In genomic region chr4:24794916-24795665, GRCh38 we compare ENCODE assay signal across 8 cellular contexts. TPM values are rescaled to one million over a fixed set of nuclear protein-coding genes. Genes with fewer than 3 reads are reported as not detected.
A peak's percentile ranks its signal among the peaks of the same experiment; 100 is the strongest.
DNase-seq lines count a peak whose midpoint lies in the region; ATAC-seq and TF ChIP-seq lines count a peak whose summit lies in the region.

SOD3 (plus strand) TSS chr4:24795573; CDS start chr4:24799522, 3,949 bp downstream.

- H3K4me3 ChIP-seq in duodenal mucosa (ENCODE audit: low read depth in 1 of 2, low read length in 2 of 2) (peak within 1 kb of the TSS; percentile 18 to 41), right lobe of liver (peak within 1 kb of the TSS in 1 of 3 donors; percentile 4), tibial artery (peak within 1 kb of the TSS; percentile 47 to 58), BE2C (ENCODE audit: low read depth, low read length) (no peak within 1 kb of the TSS)

- H3K27me3 ChIP-seq in duodenal mucosa (ENCODE audit: control insufficient read depth in 1 of 2, insufficient read depth in 2 of 2, low read length in 2 of 2) (peaks cover 14 to 19% of the 10 kb centered on the region in 2 donors), right lobe of liver (no peaks in the 10 kb centered on the region), tibial artery (no peaks in the 10 kb centered on the region), BE2C (no peaks in the 10 kb centered on the region)

- H3K36me3 ChIP-seq in duodenal mucosa (ENCODE audit: control insufficient read depth in 1 of 2, insufficient read depth in 2 of 2, low read length in 2 of 2) (no peaks in the 10 kb centered on the region), right lobe of liver (no peaks in the 10 kb centered on the region), tibial artery (no peaks in the 10 kb centered on the region), BE2C (no peaks in the 10 kb centered on the region)

- peak within 1 kb of the TSS in 1 of 2 donors; percentile 13 for H3K9ac ChIP-seq in duodenal mucosa (ENCODE audit: low read depth in 1 of 2, low read length in 2 of 2)

- H3K4me1 ChIP-seq in duodenal mucosa (ENCODE audit: control insufficient read depth in 1 of 2, insufficient read depth in 2 of 2, low read length in 2 of 2) (peaks cover 0 to 5% of the 10 kb centered on the region in 2 donors), right lobe of liver (peaks cover 0 to 2% (median 0%) of the 10 kb centered on the region in 4 donors), tibial artery (peaks cover 0 to 45% (median 19%) of the 10 kb centered on the region in 4 donors), BE2C (no peaks in the 10 kb centered on the region)

- DNase-seq in LHCN-M2 (ENCODE audit: low read depth) = peak; percentile 22
- peak; percentile 70 to 79 (median 73) for DNase-seq in right lobe of liver
- peak; percentile 88 to 96 for DNase-seq in tibial artery
- DNase-seq in D341Med (ENCODE audit: low spot score) = no peak
- no peak for DNase-seq in BE2C
- no peak for DNase-seq in activated CD4-positive, CD25-positive, alpha-beta regulatory T cell treated with anti-CD3 and anti-CD28 coated beads, Interleukin-2, amount 50 U/mL, for 72 hours

- TF ChIP-seq POLR2A in right lobe of liver (IDR thresholded peaks at IDR 0.05) = peak; percentile 46

- peak; percentile 86 to 96 (median 95) for ATAC-seq in right lobe of liver
- no peak for ATAC-seq in GM19324 (IDR thresholded peaks at IDR 0.05; ENCODE audit: low FRiP score, unreplicated experiment)

- no peak for TF ChIP-seq CTCF in right lobe of liver (IDR thresholded peaks at IDR 0.05)
- no peak for TF ChIP-seq CTCF in tibial artery (IDR thresholded peaks at IDR 0.05)
- no peak for TF ChIP-seq CTCF in BE2C (IDR thresholded peaks at IDR 0.05; ENCODE audit: low read depth, low read length)

- no peaks in the 10 kb centered on the region for H3K9me3 ChIP-seq in duodenal mucosa (ENCODE audit: control insufficient read depth in 1 of 2, low read length in 2 of 2)
- H3K9me3 ChIP-seq in right lobe of liver = no peaks in the 10 kb centered on the region
- no peaks in the 10 kb centered on the region for H3K9me3 ChIP-seq in tibial artery
- no peaks in the 10 kb centered on the region for H3K9me3 ChIP-seq in BE2C

- intact Hi-C loops in right lobe of liver (cut with DNase I) (no loop called here), tibial artery (cut with DNase I; ENCODE audit: low total_unique reads) (loop anchor here (5.0 to 10.0 kb wide), 5 partner anchors 57 to 370 kb away; partner anchors contain the start of genes DHX15, LGI2 and SEPSECS)

- 24% methylated on average over 16 of the region's 21 CpGs for WGBS in right lobe of liver (ENCODE audit: insufficient coverage, low coverage, low lambda C conversion rate, missing lambda C conversion rate)

- H3K27ac ChIP-seq in duodenal mucosa (ENCODE audit: low read depth, low read length) (peak within 1 kb of the TSS; percentile 41), right lobe of liver (peak within 1 kb of the TSS; percentile 7 to 48 (median 36)), tibial artery (peak within 1 kb of the TSS; percentile 93 to 96)

RNA-seq across cellular contexts. Expression of gene SOD3, which starts in this region (rescaled TPM):
- total RNA-seq in LHCN-M2 (2014; rRNA removed) = not detected in 2 replicates
- 0.32 TPM for polyA plus RNA-seq in LHCN-M2 (2012)
- total RNA-seq in right lobe of liver = 1 to 10 TPM; 1.5 to 7.9 (median 3.6) TPM
- polyA plus RNA-seq in BE2C (2012; ENCODE audit: insufficient read depth, insufficient read length, low read depth) = not detected

Comparison
In these comparisons a context has a peak if more than half of its experiments do, and no peak if none do; other contexts are left out.
1. Peak in DNase-seq in LHCN-M2; RNA of the gene not detected or under 1 TPM.
2. DNase-seq: peak in right lobe of liver (3 of 3) and tibial artery (2 of 2); none in D341Med (single experiment), BE2C (single experiment) and activated CD4-positive, CD25-positive, alpha-beta regulatory T cell treated with anti-CD3 and anti-CD28 coated beads, Interleukin-2, amount 50 U/mL, for 72 hours (single experiment).
3. H3K27ac ChIP-seq: peak in every context shown above with its lines; median percentile 94 in tibial artery; 41 in duodenal mucosa; 36 in right lobe of liver.